ENCODE assay signal across 8 cellular contexts in the genomic region with DNA sequence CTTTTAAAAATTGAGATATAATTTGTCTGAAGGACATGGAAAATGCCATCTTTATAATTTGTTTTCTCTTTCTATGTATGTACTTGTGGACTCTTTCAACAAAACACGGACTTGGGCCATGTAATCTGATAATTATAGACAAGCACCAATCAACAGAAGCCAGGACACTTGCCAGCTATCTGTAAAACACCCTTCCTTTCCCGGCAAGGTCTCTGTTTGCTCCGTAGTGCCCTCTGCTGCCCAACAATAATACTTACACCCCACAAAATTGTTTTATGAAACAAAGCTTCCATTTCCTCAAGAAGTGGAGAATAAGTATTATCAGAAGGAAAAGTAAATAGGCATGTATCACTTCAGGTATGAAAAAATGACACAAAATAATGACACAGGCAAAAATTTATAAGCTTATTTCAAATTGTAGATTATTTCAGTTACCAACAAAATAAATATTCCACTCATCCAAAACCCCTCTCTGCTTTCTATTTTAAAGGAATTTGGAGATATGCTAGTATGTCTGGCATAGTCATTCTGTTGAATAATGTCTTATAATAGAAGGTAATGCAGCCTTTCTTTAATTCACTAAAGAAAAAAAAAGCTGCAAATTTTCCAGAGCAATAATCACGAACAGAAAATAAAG. TPM values are rescaled to one million over a fixed set of nuclear protein-coding genes. Genes with fewer than 3 reads are reported as not detected.
DNase-seq lines count a peak whose midpoint lies in the region; ATAC-seq, FAIRE-seq and TF ChIP-seq lines count a peak whose summit lies in the region.

No MANE protein-coding gene starts in this region.

- H3K4me1 ChIP-seq in A549 (peaks cover 12% of the 10 kb centered on the region), mesendoderm (ENCODE audit: control insufficient read depth, low read depth, low read length) (peaks cover 2% of the 10 kb centered on the region)

- no peak overlapping the region for H3K56ac ChIP-seq in mesendoderm (ENCODE audit: low read length)

- H3K9me3 Mint-ChIP-seq in stimulated activated effector memory CD8-positive, alpha-beta T cell treated with anti-CD3 and anti-CD28 coated beads, Interleukin-12 subunit alpha, Interleukin-12 subunit beta, amount 100 ng/mL, for 72 hours, result no peaks in the 10 kb centered on the region

- H3K9me3 ChIP-seq in A549, result no peaks in the 10 kb centered on the region

- no peak overlapping the region for H3K9ac ChIP-seq in mesendoderm (ENCODE audit: low read length)

- POLR2A ChIA-PET in A549 (lab: Yijun Ruan, JAX), result interaction anchor here (1.0 kb wide), 1 partner anchor 539 kb away, joined by 4 read pairs; no protein-coding TSS in a partner anchor

- 16% methylated on average over 4 of the region's 4 CpGs for WGBS in A549 (ENCODE audit: missing lambda C conversion rate)
- no CpG with 5 or more reads among the region's 4 CpGs for WGBS in mesendoderm (ENCODE audit: extremely low coverage, insufficient coverage, low lambda C conversion rate)

- H3K79me2 ChIP-seq in mesendoderm (ENCODE audit: control insufficient read depth, insufficient read depth, low read length), result no peaks in the 10 kb centered on the region

- no peaks in the 10 kb centered on the region for H3K36me3 Mint-ChIP-seq in stimulated activated effector memory CD8-positive, alpha-beta T cell treated with anti-CD3 and anti-CD28 coated beads, Interleukin-12 subunit alpha, Interleukin-12 subunit beta, amount 100 ng/mL, for 72 hours

- no peak for TF ChIP-seq POLR2A in A549 (IDR thresholded peaks at IDR 0.05; ENCODE audit: low read length)

- no peak overlapping the region for H3K23ac ChIP-seq in mesendoderm (ENCODE audit: low read length)

- H3K36me3 ChIP-seq in mesendoderm (ENCODE audit: control insufficient read depth, insufficient read depth, low read length), result no peaks in the 10 kb centered on the region

- no peak overlapping the region for H4K8ac ChIP-seq in mesendoderm (ENCODE audit: low read depth, low read length)

- H3K27ac ChIP-seq in A549 (no peak overlapping the region), mesendoderm (ENCODE audit: low read depth, low read length) (no peak overlapping the region)

- no peak overlapping the region for H3K4ac ChIP-seq in mesendoderm (ENCODE audit: low read depth, low read length)

- no peak overlapping the region for H2AK5ac ChIP-seq in mesendoderm (ENCODE audit: low read length)

- no peak overlapping the region for H3K27ac Mint-ChIP-seq in stimulated activated effector memory CD8-positive, alpha-beta T cell treated with anti-CD3 and anti-CD28 coated beads, Interleukin-12 subunit alpha, Interleukin-12 subunit beta, amount 100 ng/mL, for 72 hours

- TF ChIP-seq RAD21 in A549 (conservative IDR thresholded peaks at IDR 0.05 in 1 of 2, IDR thresholded peaks at IDR 0.05 in 1 of 2), result peak; percentile 70 to 75

- no peak overlapping the region for H2BK5ac ChIP-seq in mesendoderm (ENCODE audit: low read length)

- FAIRE-seq in A549 (lab: Jason Lieb, UNC), result peak; percentile 59

- DNase-seq in A549 (ENCODE audit: low read depth in 1 of 2, low spot score in 1 of 2) (peak; percentile 13 to 72), NCI-H748 treated with DMSO at 0.1 percent for 48 hours (lab: John Stamatoyannopoulos, UW) (peak; percentile 83), ecto neural progenitor cell (ENCODE audit: low spot score) (peak; percentile 55), mesendoderm (peak; percentile 71)
- peak; percentile 51 for DNase-seq in activated CD4-positive, alpha-beta T cell treated with anti-CD3 and anti-CD28 coated beads, Interleukin-2, amount 50 U/mL, for 1 hour
- DNase-seq in stimulated activated effector memory CD8-positive, alpha-beta T cell treated with anti-CD3 and anti-CD28 coated beads, Interleukin-12 subunit alpha, Interleukin-12 subunit beta, amount 100 ng/mL, for 72 hours (ENCODE audit: low spot score in 2 of 2), result peak; percentile 30 to 64

- no peaks in the 10 kb centered on the region for H3K79me1 ChIP-seq in mesendoderm (ENCODE audit: low read length)

- peak; percentile 82 for TF ChIP-seq CTCF in A549 (IDR thresholded peaks at IDR 0.05)

- H2BK120ac ChIP-seq in mesendoderm (ENCODE audit: low read depth, low read length), result no peak overlapping the region

- H3K4me1 Mint-ChIP-seq in stimulated activated effector memory CD8-positive, alpha-beta T cell treated with anti-CD3 and anti-CD28 coated beads, Interleukin-12 subunit alpha, Interleukin-12 subunit beta, amount 100 ng/mL, for 72 hours, result no peaks in the 10 kb centered on the region

- CTCF ChIA-PET in A549 (lab: Yijun Ruan, JAX), result interaction anchor here (0.5 to 2.9 kb wide), 39 partner anchors 8 to 1241 kb away, joined by 3 to 33 read pairs (median 3); no protein-coding TSS in a partner anchor

- H3K4me3 ChIP-seq in A549 (no peak overlapping the region), mesendoderm (ENCODE audit: low read length) (no peak overlapping the region)

- no peaks in the 10 kb centered on the region for H3K27me3 ChIP-seq in mesendoderm (ENCODE audit: insufficient read depth, low read length, poor library complexity)

- no peak overlapping the region for H2BK15ac ChIP-seq in mesendoderm (replicated peaks; ENCODE audit: low read depth)

- no peak overlapping the region for H4K5ac ChIP-seq in mesendoderm (ENCODE audit: low read length)

- H3K4me2 ChIP-seq in A549 (no peak overlapping the region; the same call in 2 of the 3 replicates), mesendoderm (ENCODE audit: low read length) (no peak overlapping the region)

- no peak overlapping the region for H3K18ac ChIP-seq in mesendoderm (ENCODE audit: low read length)

- TF ChIP-seq EP300 in A549 (IDR thresholded peaks at IDR 0.05), result no peak

- no peak overlapping the region for H3K4me3 Mint-ChIP-seq in stimulated activated effector memory CD8-positive, alpha-beta T cell treated with anti-CD3 and anti-CD28 coated beads, Interleukin-12 subunit alpha, Interleukin-12 subunit beta, amount 100 ng/mL, for 72 hours

- ATAC-seq in A549 (peak; percentile 52 to 75; a peak in 3 of 6 replicates), GM18511 (IDR thresholded peaks at IDR 0.05; ENCODE audit: unreplicated experiment) (peak; percentile 86), HG03521 (IDR thresholded peaks at IDR 0.05; ENCODE audit: unreplicated experiment) (peak; percentile 66)
- peak; percentile 65 for ATAC-seq in stimulated activated effector memory CD8-positive, alpha-beta T cell treated with anti-CD3 and anti-CD28 coated beads, Interleukin-12 subunit alpha, Interleukin-12 subunit beta, amount 100 ng/mL, for 72 hours

TF ChIP-seq in A549, 52 proteins besides CTCF, POLR2A, EP300 and RAD21:
- TF ChIP-seq NFE2L2 (conservative IDR thresholded peaks at IDR 0.05; ENCODE audit: low read length) (no peak), SMC3 (IDR thresholded peaks at IDR 0.05) (peak; percentile 81), PHF8 (IDR thresholded peaks at IDR 0.05; ENCODE audit: borderline replicate concordance, low read depth) (no peak), KDM1A (IDR thresholded peaks at IDR 0.05; ENCODE audit: low read depth) (no peak), ZFP36 (IDR thresholded peaks at IDR 0.05; ENCODE audit: borderline replicate concordance, partially characterized antibody) (peak; percentile 3)

RNA-seq across cellular contexts. Expression of gene MYH15, which starts 32.8 kb away (rescaled TPM):
- polyA plus RNA-seq in A549 (2011; rRNA removed) (0.29 and 0.39 TPM in 2 replicates), A549 (2017; fragmentation: RNase III; extraction: RNeasy Plus Mini Kit Qiagen cat#74134 plus additional on column Dnase treatment) (0.81 to 2.4 TPM (median 1.7 TPM) in 3 replicates)
- 0.01 and 0.04 TPM in 2 replicates for polyA plus RNA-seq in A549 (2012; cell fraction: cytosol; rRNA removed)
- 0.06 and 0.12 TPM in 2 replicates for polyA plus RNA-seq in A549 (2012; cell fraction: nucleus; rRNA removed)
- polyA minus RNA-seq in A549 (2011; rRNA and poly(A)+ RNA removed), result 0.17 and 0.19 TPM in 2 replicates
- polyA plus RNA-seq in mesendoderm (2013, experiment 1 of 2), result 0.08 TPM
- polyA plus RNA-seq in mesendoderm (2013, experiment 2 of 2), result 0.07 TPM
